24 cellular contexts compared by ENCODE assay signal in the genomic region with DNA sequence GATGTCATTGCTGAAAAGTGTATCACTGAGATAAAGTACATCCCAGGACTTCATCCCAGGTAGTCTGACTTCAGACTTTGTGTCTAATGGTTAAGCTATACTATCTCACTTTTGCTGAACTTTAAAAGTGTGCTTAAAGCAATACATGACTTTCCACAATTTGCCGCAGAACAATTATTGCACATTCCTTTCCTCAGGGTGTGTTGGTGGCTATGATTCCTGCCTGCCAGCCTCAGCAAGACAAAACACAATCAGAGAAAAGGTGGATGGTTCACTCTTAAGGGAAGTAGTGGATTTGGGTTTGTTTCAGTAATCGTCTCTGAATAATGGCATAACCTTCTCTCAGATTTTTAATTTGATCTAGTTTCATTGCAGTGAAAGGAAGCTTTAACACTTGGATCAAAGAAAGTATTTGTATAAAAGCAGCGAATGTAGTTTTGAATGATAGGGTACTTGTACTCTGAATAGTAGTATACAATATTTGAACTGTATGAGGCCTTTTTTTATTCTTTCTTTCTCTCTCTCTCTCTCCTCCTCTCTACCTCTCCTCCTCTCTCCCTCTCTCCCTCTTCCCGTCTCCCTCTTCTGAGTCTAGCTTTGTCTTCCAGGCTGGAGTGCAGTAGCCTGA. TPM values are rescaled to one million over a fixed set of nuclear protein-coding genes. Genes with fewer than 3 reads are reported as not detected.
DNase-seq lines count a peak whose midpoint lies in the region; ATAC-seq and TF ChIP-seq lines count a peak whose summit lies in the region.
"Had no signal": no experiment of that assay in that cellular context is flagged by ENCODE, and none has a peak within 500 bp of the region (broad histone marks: within the 10 kb centered on the region; RNA-seq: fewer than 3 reads in every experiment).

No MANE protein-coding gene starts in this region.

- no peaks in the 10 kb centered on the region for H3K27me3 Mint-ChIP-seq in activated CD4-positive, alpha-beta T cell treated with anti-CD3 and anti-CD28 coated beads, Interleukin-2, amount 10 ng/mL, durations not matched to agents 7 days and 5 days
- no peaks in the 10 kb centered on the region for H3K27me3 Mint-ChIP-seq in central memory CD8-positive, alpha-beta T cell
- no peaks in the 10 kb centered on the region for H3K27me3 Mint-ChIP-seq in nephron progenitor cell (ENCODE audit: low read depth, poor library complexity)

- ATAC-seq in central memory CD8-positive, alpha-beta T cell (replicated peaks; ENCODE audit: extremely low read depth, poor library complexity, severe bottlenecking) = no peak
- ATAC-seq: GM23338, left colon, mucosa of descending colon, right cardiac atrium had no signal

- TF ChIP-seq CTCF in nephron progenitor cell (IDR thresholded peaks at IDR 0.05) = no peak

- peak overlapping the region; percentile 60 for H3K27ac Mint-ChIP-seq in activated CD4-positive, alpha-beta T cell treated with anti-CD3 and anti-CD28 coated beads, Interleukin-2, amount 10 ng/mL, durations not matched to agents 7 days and 5 days
- H3K27ac Mint-ChIP-seq in central memory CD8-positive, alpha-beta T cell (ENCODE audit: low read depth) = peak overlapping the region; percentile 76
- H3K27ac Mint-ChIP-seq in nephron progenitor cell = peak overlapping the region; percentile 57
- H3K27ac Mint-ChIP-seq: GM23338; T-helper 2 cell treated with Interferon-gamma antibody and Interleukin-4, amounts not matched to agents 5 μg/mL and 100 μg/mL, for 36 hours had no signal

- CTCF ChIA-PET in activated CD4-positive, alpha-beta T cell treated with anti-CD3 and anti-CD28 coated beads, Interleukin-2, amount 10 ng/mL, durations not matched to agents 7 days and 5 days (lab: Charles Lee) = no interaction called here

- no peak for DNase-seq in activated CD4-positive, alpha-beta T cell treated with anti-CD3 and anti-CD28 coated beads, Interleukin-2, amount 10 ng/mL, durations not matched to agents 7 days and 5 days
- no peak for DNase-seq in activated CD4-positive, alpha-beta T cell treated with anti-CD3 and anti-CD28 coated beads for 4 hours
- DNase-seq in M059J (ENCODE audit: low read depth) (peak; percentile 25), nephron progenitor cell (no peak), iPS-NIHi7 (ENCODE audit: extremely low spot score) (no peak), ACHN (no peak), anterior cingulate cortex (lab: John Stamatoyannopoulos, UW) (no peak)
- DNase-seq in central memory CD8-positive, alpha-beta T cell (ENCODE audit: low spot score in 2 of 2) = no peak
- DNase-seq: activated CD4-positive, CD25-positive, alpha-beta regulatory T cell; activated CD8-positive, alpha-beta memory T cell treated with anti-CD3 and anti-CD28 coated beads, Interleukin-2, amount 50 U/mL, for 4 hours; C1 segment of cervical spinal cord; central memory CD4-positive, alpha-beta T cell; DMS79; left colon; mucosa of descending colon; NCI-H1417 treated with DMSO at 0.1 percent for 48 hours; NCI-H2171; NCI-H526 treated with DMSO at 0.1 percent for 48 hours; nucleus accumbens; right cardiac atrium; stomach; upper lobe of left lung had no signal

- POLR2A ChIA-PET in activated CD4-positive, alpha-beta T cell treated with anti-CD3 and anti-CD28 coated beads, Interleukin-2, amount 10 ng/mL, durations not matched to agents 7 days and 5 days (lab: Charles Lee) = no interaction called here

- H3K36me3 Mint-ChIP-seq in activated CD4-positive, alpha-beta T cell treated with anti-CD3 and anti-CD28 coated beads, Interleukin-2, amount 10 ng/mL, durations not matched to agents 7 days and 5 days (ENCODE audit: low read depth) = peaks cover 15% of the 10 kb centered on the region
- peaks cover 2% of the 10 kb centered on the region for H3K36me3 Mint-ChIP-seq in central memory CD8-positive, alpha-beta T cell (ENCODE audit: insufficient read depth)
- H3K36me3 Mint-ChIP-seq in nephron progenitor cell (ENCODE audit: low read depth) = peaks cover 25% of the 10 kb centered on the region

- H3K9me3 Mint-ChIP-seq in activated CD4-positive, alpha-beta T cell treated with anti-CD3 and anti-CD28 coated beads, Interleukin-2, amount 10 ng/mL, durations not matched to agents 7 days and 5 days = no peaks in the 10 kb centered on the region
- no peaks in the 10 kb centered on the region for H3K9me3 Mint-ChIP-seq in central memory CD8-positive, alpha-beta T cell
- H3K9me3 Mint-ChIP-seq in nephron progenitor cell = no peaks in the 10 kb centered on the region
- H3K9me3 Mint-ChIP-seq: GM23338; T-helper 2 cell treated with Interferon-gamma antibody and Interleukin-4, amounts not matched to agents 5 μg/mL and 100 μg/mL, for 36 hours had no signal

- peaks cover 23% of the 10 kb centered on the region for H3K4me1 Mint-ChIP-seq in activated CD4-positive, alpha-beta T cell treated with anti-CD3 and anti-CD28 coated beads, Interleukin-2, amount 10 ng/mL, durations not matched to agents 7 days and 5 days
- peaks cover 48% of the 10 kb centered on the region for H3K4me1 Mint-ChIP-seq in central memory CD8-positive, alpha-beta T cell
- peaks cover 26% of the 10 kb centered on the region for H3K4me1 Mint-ChIP-seq in nephron progenitor cell

- in situ Hi-C loops in ACHN (cut with HindIII; ENCODE audit: low pct_ligation_motif_present, low pct_unique_long_range_greater_than_20kb, low sequenced_read_pairs) = no loop called here

- no peak overlapping the region for H3K4me3 Mint-ChIP-seq in activated CD4-positive, alpha-beta T cell treated with anti-CD3 and anti-CD28 coated beads, Interleukin-2, amount 10 ng/mL, durations not matched to agents 7 days and 5 days
- no peak overlapping the region for H3K4me3 Mint-ChIP-seq in central memory CD8-positive, alpha-beta T cell
- no peak overlapping the region for H3K4me3 Mint-ChIP-seq in nephron progenitor cell
- H3K4me3 Mint-ChIP-seq: GM23338; T-helper 2 cell treated with Interferon-gamma antibody and Interleukin-4, amounts not matched to agents 5 μg/mL and 100 μg/mL, for 36 hours had no signal

RNA-seq across cellular contexts. Expression of a gene that starts 47.0 kb away (rescaled TPM):
- total RNA-seq in activated CD4-positive, alpha-beta T cell treated with anti-CD3 and anti-CD28 coated beads, Interleukin-2, amount 10 ng/mL, durations not matched to agents 7 days and 5 days = 10 to 100 TPM; 32.8 to 36.7 TPM
- total RNA-seq in M059J (2014; rRNA removed; shearing (Covaris generic)) = 6.8 and 14.7 TPM in 2 replicates

RNA-seq across cellular contexts. Expression of a gene that starts 47.2 kb away (rescaled TPM):
- 10 to 100 TPM in 1 of 2 experiments, 1 to 10 TPM in 1; 9.4 to 10.1 TPM for total RNA-seq in activated CD4-positive, alpha-beta T cell treated with anti-CD3 and anti-CD28 coated beads, Interleukin-2, amount 10 ng/mL, durations not matched to agents 7 days and 5 days
- total RNA-seq in M059J (2014; rRNA removed; shearing (Covaris generic)) = 19.1 and 26.6 TPM in 2 replicates
